In genomic region chr2:229160180-229160579, GRCh38 we compare ENCODE assay signal across 1 cellular context.
TF ChIP-seq lines count a peak whose summit lies in the region.

No MANE protein-coding gene starts in this region.

TF ChIP-seq in WTC11, 78 proteins besides CTCF, POLR2A, EP300 and RAD21 (continued from another document):
- no peak for TF ChIP-seq SP1 (CRISPR knock-in tag; conservative IDR thresholded peaks at IDR 0.05)
